ENCODE assay signal across 28 cellular contexts in the genomic region with DNA sequence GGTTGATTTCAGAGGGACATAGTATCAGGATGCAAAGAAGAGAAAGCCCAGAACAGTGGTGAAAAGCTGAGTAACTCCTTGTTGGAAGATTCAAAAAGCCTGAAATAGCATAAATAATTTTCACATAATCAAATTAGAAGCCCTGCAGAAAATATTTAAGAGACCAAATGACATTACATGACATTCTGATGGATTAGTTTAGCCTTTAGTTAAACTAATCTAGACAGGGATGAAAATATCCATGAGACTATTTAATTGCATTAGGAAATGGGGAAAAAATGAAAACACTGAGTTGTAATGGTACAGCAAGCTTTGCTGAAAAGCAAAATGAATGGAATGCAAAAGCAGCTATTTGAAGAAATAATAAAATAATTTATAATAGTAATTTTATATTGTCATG.
"Had no signal": no experiment of that assay in that cellular context is flagged by ENCODE, and none has a peak within 500 bp of the region (broad histone marks: within the 10 kb centered on the region; RNA-seq: fewer than 3 reads in every experiment).

No MANE protein-coding gene starts in this region.

- H3K9me3 ChIP-seq: ascending aorta, esophagus muscularis mucosa, gastrocnemius medialis had no signal

- H3K27ac ChIP-seq: ascending aorta, brain microvascular endothelial cell, esophagus muscularis mucosa, foreskin keratinocyte, gastrocnemius medialis had no signal

- H3K9me3 Mint-ChIP-seq: activated CD4-positive, alpha-beta memory T cell treated with anti-CD3 and anti-CD28 coated beads, Interleukin-2, amount 10 ng/mL, durations not matched to agents 7 days and 5 days; activated CD4-positive, alpha-beta T cell treated with anti-CD3 and anti-CD28 coated beads, Interleukin-2, amount 10 ng/mL, durations not matched to agents 24 days and 14 days; activated naive CD4-positive, alpha-beta T cell treated with anti-CD3 and anti-CD28 coated beads, Interleukin-2, amount 10 ng/mL, durations not matched to agents 7 days and 5 days; activated naive CD4-positive, alpha-beta T cell treated with anti-CD3 and anti-CD28 coated beads, Interleukin-2, amount 50 U/mL, for 72 hours; activated naive CD8-positive, alpha-beta T cell treated with anti-CD3 and anti-CD28 coated beads, Interleukin-2, amount 10 ng/mL, durations not matched to agents 7 days and 5 days; activated T-cell treated with anti-CD3 and anti-CD28 coated beads, Interleukin-2, amount 50 U/mL, for 24 hours; activated T-cell treated with anti-CD3 and anti-CD28 coated beads, Interleukin-2, amount 50 U/mL, for 72 hours; effector memory CD8-positive, alpha-beta T cell; T-helper 2 cell treated with Interferon-gamma antibody and Interleukin-4, amounts not matched to agents 5 μg/mL and 100 μg/mL, for 36 hours had no signal

- H3K27ac Mint-ChIP-seq: activated CD4-positive, alpha-beta memory T cell treated with anti-CD3 and anti-CD28 coated beads, Interleukin-2, amount 10 ng/mL, durations not matched to agents 7 days and 5 days; activated CD4-positive, alpha-beta T cell treated with anti-CD3 and anti-CD28 coated beads for 36 hours; activated CD4-positive, alpha-beta T cell treated with anti-CD3 and anti-CD28 coated beads, Interleukin-2, amount 10 ng/mL, durations not matched to agents 24 days and 14 days; activated naive CD4-positive, alpha-beta T cell treated with anti-CD3 and anti-CD28 coated beads, Interleukin-2, amount 10 ng/mL, durations not matched to agents 7 days and 5 days; activated naive CD4-positive, alpha-beta T cell treated with anti-CD3 and anti-CD28 coated beads, Interleukin-2, amount 50 U/mL, for 72 hours; activated naive CD8-positive, alpha-beta T cell treated with anti-CD3 and anti-CD28 coated beads, Interleukin-2, amount 10 ng/mL, durations not matched to agents 7 days and 5 days; activated T-cell treated with anti-CD3 and anti-CD28 coated beads, Interleukin-2, amount 50 U/mL, for 24 hours; activated T-cell treated with anti-CD3 and anti-CD28 coated beads, Interleukin-2, amount 50 U/mL, for 72 hours; T-helper 17 cell; T-helper 2 cell treated with Interferon-gamma antibody and Interleukin-4, amounts not matched to agents 5 μg/mL and 100 μg/mL, for 36 hours had no signal

- H3K4me1 ChIP-seq: ascending aorta, esophagus muscularis mucosa, foreskin keratinocyte had no signal

- H3K36me3 ChIP-seq: ascending aorta, brain microvascular endothelial cell had no signal

- H3K27me3 ChIP-seq: ascending aorta, brain microvascular endothelial cell, esophagus muscularis mucosa, foreskin keratinocyte, gastrocnemius medialis had no signal

- H3K4me3 Mint-ChIP-seq: activated CD4-positive, alpha-beta memory T cell treated with anti-CD3 and anti-CD28 coated beads, Interleukin-2, amount 10 ng/mL, durations not matched to agents 7 days and 5 days; activated CD4-positive, alpha-beta T cell treated with anti-CD3 and anti-CD28 coated beads for 36 hours; activated CD4-positive, alpha-beta T cell treated with anti-CD3 and anti-CD28 coated beads, Interleukin-2, amount 10 ng/mL, durations not matched to agents 24 days and 14 days; activated naive CD4-positive, alpha-beta T cell treated with anti-CD3 and anti-CD28 coated beads, Interleukin-2, amount 10 ng/mL, durations not matched to agents 7 days and 5 days; activated naive CD8-positive, alpha-beta T cell treated with anti-CD3 and anti-CD28 coated beads, Interleukin-2, amount 10 ng/mL, durations not matched to agents 7 days and 5 days; activated T-cell treated with anti-CD3 and anti-CD28 coated beads, Interleukin-2, amount 50 U/mL, for 24 hours; activated T-cell treated with anti-CD3 and anti-CD28 coated beads, Interleukin-2, amount 50 U/mL, for 72 hours; effector memory CD8-positive, alpha-beta T cell; T-helper 17 cell; T-helper 2 cell treated with Interferon-gamma antibody and Interleukin-4, amounts not matched to agents 5 μg/mL and 100 μg/mL, for 36 hours had no signal

- ATAC-seq: activated CD4-positive, alpha-beta T cell treated with anti-CD3 and anti-CD28 coated beads for 36 hours; activated naive CD4-positive, alpha-beta T cell treated with anti-CD3 and anti-CD28 coated beads, Interleukin-2, amount 50 U/mL, for 72 hours; activated T-cell treated with anti-CD3 and anti-CD28 coated beads, Interleukin-2, amount 50 U/mL, for 72 hours; effector memory CD8-positive, alpha-beta T cell; foreskin keratinocyte; gastrocnemius medialis; T-helper 17 cell had no signal

- H3K27me3 Mint-ChIP-seq: activated CD4-positive, alpha-beta memory T cell treated with anti-CD3 and anti-CD28 coated beads, Interleukin-2, amount 10 ng/mL, durations not matched to agents 7 days and 5 days; activated CD4-positive, alpha-beta T cell treated with anti-CD3 and anti-CD28 coated beads for 36 hours; activated CD4-positive, alpha-beta T cell treated with anti-CD3 and anti-CD28 coated beads, Interleukin-2, amount 10 ng/mL, durations not matched to agents 24 days and 14 days; activated naive CD4-positive, alpha-beta T cell treated with anti-CD3 and anti-CD28 coated beads, Interleukin-2, amount 10 ng/mL, durations not matched to agents 7 days and 5 days; activated naive CD8-positive, alpha-beta T cell treated with anti-CD3 and anti-CD28 coated beads, Interleukin-2, amount 10 ng/mL, durations not matched to agents 7 days and 5 days; activated T-cell treated with anti-CD3 and anti-CD28 coated beads, Interleukin-2, amount 50 U/mL, for 24 hours; effector memory CD8-positive, alpha-beta T cell; T-helper 17 cell had no signal

- H3K4me3 ChIP-seq: ascending aorta, esophagus muscularis mucosa, gastrocnemius medialis had no signal

- H3K4me1 Mint-ChIP-seq: activated CD4-positive, alpha-beta T cell treated with anti-CD3 and anti-CD28 coated beads for 36 hours; T-helper 17 cell had no signal

- DNase-seq: activated CD4-positive, alpha-beta memory T cell treated with anti-CD3 and anti-CD28 coated beads, Interleukin-2, amount 10 ng/mL, durations not matched to agents 7 days and 5 days; activated CD4-positive, alpha-beta T cell treated with anti-CD3 and anti-CD28 coated beads for 36 hours; activated CD4-positive, alpha-beta T cell treated with anti-CD3 and anti-CD28 coated beads, Interleukin-2, amount 10 ng/mL, durations not matched to agents 24 days and 14 days; activated CD4-positive, CD25-positive, alpha-beta regulatory T cell; activated CD4-positive, CD25-positive, alpha-beta regulatory T cell treated with anti-CD3 and anti-CD28 coated beads, Interleukin-2, amount 50 U/mL, for 72 hours; activated CD8-positive, alpha-beta memory T cell treated with anti-CD3 and anti-CD28 coated beads, Interleukin-2, amount 50 U/mL, for 48 hours; activated gamma-delta T cell; activated naive CD4-positive, alpha-beta T cell; activated naive CD4-positive, alpha-beta T cell treated with anti-CD3 and anti-CD28 coated beads, Interleukin-2, amount 10 ng/mL, durations not matched to agents 7 days and 5 days; activated naive CD8-positive, alpha-beta T cell treated with anti-CD3 and anti-CD28 coated beads, Interleukin-2, amount 10 ng/mL, durations not matched to agents 7 days and 5 days; activated T-cell treated with anti-CD3 and anti-CD28 coated beads for 4 hours; activated T-cell treated with anti-CD3 and anti-CD28 coated beads, Interleukin-2, amount 50 U/mL, for 24 hours; activated T-cell treated with anti-CD3 and anti-CD28 coated beads, Interleukin-2, amount 50 U/mL, for 72 hours; brain microvascular endothelial cell; cortex of kidney; dermis blood vessel endothelial cell; effector CD4-positive, alpha-beta T cell; effector memory CD8-positive, alpha-beta T cell; erythroblast; foreskin keratinocyte; gastrocnemius medialis; glutamatergic neuron; T-helper 1 cell; T-helper 17 cell had no signal
